Comparison of ENCODE assay signal across 2 cellular contexts in genomic region chr2:172461591-172462392, GRCh38.
A peak's percentile ranks its signal among the peaks of the same experiment; 100 is the strongest.
TF ChIP-seq lines count a peak whose summit lies in the region.

No MANE protein-coding gene starts in this region.

TF ChIP-seq in HEK293, 187 proteins besides CTCF, POLR2A, EP300 and RAD21 (continues in another document):
- TF ChIP-seq, protein P1, sequence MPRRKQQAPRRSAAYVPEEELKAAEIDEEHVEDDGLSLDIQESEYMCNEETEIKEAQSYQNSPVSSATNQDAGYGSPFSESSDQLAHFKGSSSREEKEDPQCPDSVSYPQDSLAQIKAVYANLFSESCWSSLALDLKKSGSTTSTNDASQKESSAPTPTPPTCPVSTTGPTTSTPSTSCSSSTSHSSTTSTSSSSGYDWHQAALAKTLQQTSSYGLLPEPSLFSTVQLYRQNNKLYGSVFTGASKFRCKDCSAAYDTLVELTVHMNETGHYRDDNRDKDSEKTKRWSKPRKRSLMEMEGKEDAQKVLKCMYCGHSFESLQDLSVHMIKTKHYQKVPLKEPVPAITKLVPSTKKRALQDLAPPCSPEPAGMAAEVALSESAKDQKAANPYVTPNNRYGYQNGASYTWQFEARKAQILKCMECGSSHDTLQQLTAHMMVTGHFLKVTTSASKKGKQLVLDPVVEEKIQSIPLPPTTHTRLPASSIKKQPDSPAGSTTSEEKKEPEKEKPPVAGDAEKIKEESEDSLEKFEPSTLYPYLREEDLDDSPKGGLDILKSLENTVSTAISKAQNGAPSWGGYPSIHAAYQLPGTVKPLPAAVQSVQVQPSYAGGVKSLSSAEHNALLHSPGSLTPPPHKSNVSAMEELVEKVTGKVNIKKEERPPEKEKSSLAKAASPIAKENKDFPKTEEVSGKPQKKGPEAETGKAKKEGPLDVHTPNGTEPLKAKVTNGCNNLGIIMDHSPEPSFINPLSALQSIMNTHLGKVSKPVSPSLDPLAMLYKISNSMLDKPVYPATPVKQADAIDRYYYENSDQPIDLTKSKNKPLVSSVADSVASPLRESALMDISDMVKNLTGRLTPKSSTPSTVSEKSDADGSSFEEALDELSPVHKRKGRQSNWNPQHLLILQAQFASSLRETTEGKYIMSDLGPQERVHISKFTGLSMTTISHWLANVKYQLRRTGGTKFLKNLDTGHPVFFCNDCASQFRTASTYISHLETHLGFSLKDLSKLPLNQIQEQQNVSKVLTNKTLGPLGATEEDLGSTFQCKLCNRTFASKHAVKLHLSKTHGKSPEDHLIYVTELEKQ (tag by site-specific recombination; IDR thresholded peaks at IDR 0.05; ENCODE audit: borderline replicate concordance): no peak
- TF ChIP-seq GLIS1 (tag by site-specific recombination; IDR thresholded peaks at IDR 0.05) (0 out of 2 replicates have a peak, but pooled peaks have one; percentile 7), ZNF221 (tag by site-specific recombination; IDR thresholded peaks at IDR 0.05; ENCODE audit: borderline replicate concordance) (no peak), ZNF837 (tag by site-specific recombination; IDR thresholded peaks at IDR 0.05) (no peak), INSM2 (tag by site-specific recombination; IDR thresholded peaks at IDR 0.05) (no peak), ZNF223 (tag by site-specific recombination; IDR thresholded peaks at IDR 0.05) (no peak), ELK4 (IDR thresholded peaks at IDR 0.05; ENCODE audit: borderline replicate concordance, low read depth, low read length) (no peak), ZFP37 (tag by site-specific recombination; IDR thresholded peaks at IDR 0.05) (no peak), SP7 (tag by site-specific recombination; IDR thresholded peaks at IDR 0.05) (0 out of 2 replicates have a peak, but pooled peaks have one; percentile 22), HOXC10 (CRISPR knock-in tag; IDR thresholded peaks at IDR 0.05) (no peak), ZNF692 (tag by site-specific recombination; IDR thresholded peaks at IDR 0.05) (peak; percentile 97), ZXDB (tag by site-specific recombination; IDR thresholded peaks at IDR 0.05) (no peak), ZIC2 (tag by site-specific recombination; IDR thresholded peaks at IDR 0.05) (0 out of 2 replicates have a peak, but pooled peaks have one; percentile 7), ZNF629 (tag by site-specific recombination; IDR thresholded peaks at IDR 0.05) (no peak), ZNF423 (tag by site-specific recombination; IDR thresholded peaks at IDR 0.05) (no peak)
- TF ChIP-seq, protein P2, sequence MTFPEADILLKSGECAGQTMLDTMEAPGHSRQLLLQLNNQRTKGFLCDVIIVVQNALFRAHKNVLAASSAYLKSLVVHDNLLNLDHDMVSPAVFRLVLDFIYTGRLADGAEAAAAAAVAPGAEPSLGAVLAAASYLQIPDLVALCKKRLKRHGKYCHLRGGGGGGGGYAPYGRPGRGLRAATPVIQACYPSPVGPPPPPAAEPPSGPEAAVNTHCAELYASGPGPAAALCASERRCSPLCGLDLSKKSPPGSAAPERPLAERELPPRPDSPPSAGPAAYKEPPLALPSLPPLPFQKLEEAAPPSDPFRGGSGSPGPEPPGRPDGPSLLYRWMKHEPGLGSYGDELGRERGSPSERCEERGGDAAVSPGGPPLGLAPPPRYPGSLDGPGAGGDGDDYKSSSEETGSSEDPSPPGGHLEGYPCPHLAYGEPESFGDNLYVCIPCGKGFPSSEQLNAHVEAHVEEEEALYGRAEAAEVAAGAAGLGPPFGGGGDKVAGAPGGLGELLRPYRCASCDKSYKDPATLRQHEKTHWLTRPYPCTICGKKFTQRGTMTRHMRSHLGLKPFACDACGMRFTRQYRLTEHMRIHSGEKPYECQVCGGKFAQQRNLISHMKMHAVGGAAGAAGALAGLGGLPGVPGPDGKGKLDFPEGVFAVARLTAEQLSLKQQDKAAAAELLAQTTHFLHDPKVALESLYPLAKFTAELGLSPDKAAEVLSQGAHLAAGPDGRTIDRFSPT (tag by site-specific recombination; IDR thresholded peaks at IDR 0.05): peak; percentile 42; the same call in 1 of the 2 replicates

TF ChIP-seq in H1, 55 proteins besides CTCF, POLR2A, EP300 and RAD21:
- TF ChIP-seq RFX5 (IDR thresholded peaks at IDR 0.05; ENCODE audit: borderline replicate concordance, low read depth, low read length): no peak
- peak; percentile 18; the same call in 1 of the 2 replicates for TF ChIP-seq TEAD4 (IDR thresholded peaks at IDR 0.05; ENCODE audit: low read depth, low read length)
- TF ChIP-seq SRF (IDR thresholded peaks at IDR 0.05; ENCODE audit: low read depth, low read length): peak; percentile 32; the same call in 1 of the 2 replicates
- TF ChIP-seq SIRT6 (IDR thresholded peaks at IDR 0.05; ENCODE audit: low read length): no peak
- 0 out of 2 replicates have a peak, but pooled peaks have one; percentile 48 for TF ChIP-seq BRCA1 (IDR thresholded peaks at IDR 0.05; ENCODE audit: low read depth, low read length)
- peak in 1 of 2 experiments; percentile 45; a peak in 1 of 4 replicates for TF ChIP-seq HDAC2 (IDR thresholded peaks at IDR 0.05; ENCODE audit: borderline replicate concordance in 1 of 2, low read depth in 2 of 2, low read length in 2 of 2)
- peak; percentile 43; the same call in 1 of the 2 replicates for TF ChIP-seq TBP (IDR thresholded peaks at IDR 0.05; ENCODE audit: low read depth, low read length)
- no peak for TF ChIP-seq FOSL1 (IDR thresholded peaks at IDR 0.05; ENCODE audit: insufficient read depth, low read depth, low read length)
- 0 out of 2 replicates have a peak, but pooled peaks have one; percentile 31 for TF ChIP-seq CHD2 (IDR thresholded peaks at IDR 0.05; ENCODE audit: low read length)
- peak; percentile 78 for TF ChIP-seq BACH1 (IDR thresholded peaks at IDR 0.05; ENCODE audit: low read length)
- TF ChIP-seq USF2 (IDR thresholded peaks at IDR 0.05; ENCODE audit: low read length): no peak
- 0 out of 2 replicates have a peak, but pooled peaks have one; percentile 52 for TF ChIP-seq YY1 (IDR thresholded peaks at IDR 0.05; ENCODE audit: low read depth, low read length)
- TF ChIP-seq HDAC6 (IDR thresholded peaks at IDR 0.05; ENCODE audit: low read depth, low read length): no peak
